In the genomic region with DNA sequence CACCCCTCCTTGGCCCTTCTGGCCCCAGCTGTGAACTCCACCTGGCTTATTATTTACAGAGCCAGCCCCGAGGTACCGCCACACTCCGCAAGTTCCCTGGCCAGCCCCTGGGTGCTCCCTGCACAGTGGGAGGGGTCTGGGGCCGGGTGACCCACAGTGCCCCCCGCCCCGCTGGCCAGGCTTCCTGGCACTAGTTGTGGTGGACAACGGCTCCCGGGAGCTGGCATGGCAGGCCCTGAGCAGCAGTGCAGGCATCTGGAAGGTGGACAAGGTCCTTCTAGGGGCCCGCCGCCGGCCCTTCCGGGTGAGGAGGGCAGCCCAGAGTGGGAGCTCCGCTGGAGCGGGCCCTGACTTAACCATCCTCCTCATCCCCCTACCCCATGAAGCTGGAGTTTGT, we compare ENCODE assay signal across 25 cellular contexts. TPM values are rescaled to one million over a fixed set of nuclear protein-coding genes. Genes with fewer than 3 reads are reported as not detected.
DNase-seq lines count a peak whose midpoint lies in the region; ATAC-seq and TF ChIP-seq lines count a peak whose summit lies in the region.
"Had no signal": no experiment of that assay in that cellular context is flagged by ENCODE, and none has a peak within 500 bp of the region (broad histone marks: within the 10 kb centered on the region; RNA-seq: fewer than 3 reads in every experiment).

No MANE protein-coding gene starts in this region.

- peaks cover 0 to 2% (median under 1%) of the 10 kb centered on the region in 4 donors for H3K36me3 ChIP-seq in right lobe of liver
- H3K36me3 ChIP-seq: uterus had no signal

- intact Hi-C loops in right cardiac atrium (cut with DNase I), result loop anchor here in 2 of 4 donors (5.0 to 10.0 kb wide), 2 partner anchors 54 to 89 kb away; partner anchors contain the start of genes C8G (in 1 of the 2) and FBXW5 (in 1 of the 2)
- intact Hi-C loops in cardiac septum (cut with DNase I), result no loop called here
- intact Hi-C loops in right lobe of liver (cut with DNase I), result no loop called here

- H3K36me3 Mint-ChIP-seq in WTC11 (no peaks in the 10 kb centered on the region), nephron progenitor cell (ENCODE audit: low read depth) (no peaks in the 10 kb centered on the region)

- POLR2A ChIA-PET in WTC11 (lab: Charles Lee), result interaction anchor here (1.1 kb wide), 1 partner anchor 9 kb away, joined by 5 read pairs; no protein-coding TSS in a partner anchor

- no peaks in the 10 kb centered on the region for H3K9me3 Mint-ChIP-seq in WTC11
- H3K9me3 Mint-ChIP-seq in nephron progenitor cell, result no peaks in the 10 kb centered on the region

- 70% methylated on average over 14 of the region's 14 CpGs for WGBS in right cardiac atrium
- WGBS in right lobe of liver (ENCODE audit: insufficient coverage, low coverage, low lambda C conversion rate, missing lambda C conversion rate), result no CpG with 5 or more reads among the region's 14 CpGs

- no peak for TF ChIP-seq CTCF in WTC11 (IDR thresholded peaks at IDR 0.05)
- no peak for TF ChIP-seq CTCF in right lobe of liver (IDR thresholded peaks at IDR 0.05)
- TF ChIP-seq CTCF in nephron progenitor cell (IDR thresholded peaks at IDR 0.05), result no peak

- CTCF ChIA-PET in WTC11 (lab: Charles Lee), result interaction anchor here (0.8 to 3.0 kb wide), 4 partner anchors 12 to 93 kb away, joined by 3 to 13 read pairs (median 5); partner anchors contain the start of gene AJM1

- H3K4me1 Mint-ChIP-seq in WTC11 (no peaks in the 10 kb centered on the region), nephron progenitor cell (no peaks in the 10 kb centered on the region)

- no peak overlapping the region for H3K27ac ChIP-seq in right cardiac atrium (ENCODE audit: low read length)
- no peak overlapping the region for H3K27ac ChIP-seq in right lobe of liver
- H3K27ac ChIP-seq: lower lobe of right lung, testis, uterus had no signal

- H3K27me3 ChIP-seq in right cardiac atrium (ENCODE audit: control insufficient read depth, insufficient read depth), result no peaks in the 10 kb centered on the region
- no peaks in the 10 kb centered on the region for H3K27me3 ChIP-seq in right lobe of liver
- H3K27me3 ChIP-seq: body of pancreas, testis, uterus had no signal

- no peak for TF ChIP-seq POLR2A in right lobe of liver (IDR thresholded peaks at IDR 0.05)

- H3K9me3 ChIP-seq in right cardiac atrium (ENCODE audit: control insufficient read depth, low read length), result no peaks in the 10 kb centered on the region
- no peaks in the 10 kb centered on the region for H3K9me3 ChIP-seq in right lobe of liver
- H3K9me3 ChIP-seq: body of pancreas, lower lobe of right lung, testis, uterus had no signal

- H3K4me3 Mint-ChIP-seq in WTC11, result no peak overlapping the region
- no peak overlapping the region for H3K4me3 Mint-ChIP-seq in nephron progenitor cell

- DNase-seq in right cardiac atrium (peak in 2 of 3 donors; percentile 50 to 57), cardiac septum (ENCODE audit: low spot score) (no peak), WTC11 (ENCODE audit: low spot score) (peak; percentile 8), right lobe of liver (peak in 2 of 3 donors; percentile 28 to 48), COLO829 (ENCODE audit: low spot score) (no peak), nephron progenitor cell (no peak), mucosa of gallbladder (ENCODE audit: low spot score) (no peak)
- DNase-seq: activated CD4-positive, alpha-beta T cell treated with anti-CD3 and anti-CD28 coated beads, Interleukin-2, amount 50 U/mL, for 4 hours; activated CD4-positive, CD25-positive, alpha-beta regulatory T cell; activated effector memory CD4-positive, alpha-beta T cell treated with anti-CD3 and anti-CD28 coated beads, Interleukin-2, amount 50 U/mL, for 16 hours; C1 segment of cervical spinal cord; effector CD4-positive, alpha-beta T cell; erythroblast; foreskin fibroblast; lower lobe of right lung; NCI-H2081; NCI-H226; NCI-H748 treated with DMSO at 0.1 percent for 48 hours; stimulated activated CD4-positive, alpha-beta T cell treated with anti-CD3 and anti-CD28 coated beads, Interleukin-4, amount 100 ng/mL, for 24 hours; stimulated activated naive CD4-positive, alpha-beta T cell; T-helper 9 cell; testis had no signal

- H3K4me1 ChIP-seq in right cardiac atrium (ENCODE audit: control insufficient read depth, insufficient read depth, low read length) (no peaks in the 10 kb centered on the region), right lobe of liver (peaks cover 0 to 38% (median 17%) of the 10 kb centered on the region in 4 donors)
- H3K4me1 ChIP-seq: uterus had no signal

- no peak for ATAC-seq in right cardiac atrium
- no peak for ATAC-seq in WTC11
- ATAC-seq in right lobe of liver, result no peak
- no peak for ATAC-seq in GM18873 (IDR thresholded peaks at IDR 0.05; ENCODE audit: low FRiP score, unreplicated experiment)
- ATAC-seq: body of pancreas, lower lobe of right lung had no signal

- H3K27ac Mint-ChIP-seq in WTC11 (no peak overlapping the region), nephron progenitor cell (no peak overlapping the region)

- H3K27me3 Mint-ChIP-seq in WTC11 (ENCODE audit: low read depth) (no peaks in the 10 kb centered on the region), nephron progenitor cell (ENCODE audit: low read depth, poor library complexity) (no peaks in the 10 kb centered on the region)

- H3K4me3 ChIP-seq in right cardiac atrium (ENCODE audit: low read length) (no peak overlapping the region), right lobe of liver (no peak overlapping the region)
- H3K4me3 ChIP-seq: body of pancreas, lower lobe of right lung, testis, uterus had no signal

TF ChIP-seq in WTC11, 78 proteins besides CTCF, POLR2A, EP300 and RAD21:
- TF ChIP-seq, protein P1, sequence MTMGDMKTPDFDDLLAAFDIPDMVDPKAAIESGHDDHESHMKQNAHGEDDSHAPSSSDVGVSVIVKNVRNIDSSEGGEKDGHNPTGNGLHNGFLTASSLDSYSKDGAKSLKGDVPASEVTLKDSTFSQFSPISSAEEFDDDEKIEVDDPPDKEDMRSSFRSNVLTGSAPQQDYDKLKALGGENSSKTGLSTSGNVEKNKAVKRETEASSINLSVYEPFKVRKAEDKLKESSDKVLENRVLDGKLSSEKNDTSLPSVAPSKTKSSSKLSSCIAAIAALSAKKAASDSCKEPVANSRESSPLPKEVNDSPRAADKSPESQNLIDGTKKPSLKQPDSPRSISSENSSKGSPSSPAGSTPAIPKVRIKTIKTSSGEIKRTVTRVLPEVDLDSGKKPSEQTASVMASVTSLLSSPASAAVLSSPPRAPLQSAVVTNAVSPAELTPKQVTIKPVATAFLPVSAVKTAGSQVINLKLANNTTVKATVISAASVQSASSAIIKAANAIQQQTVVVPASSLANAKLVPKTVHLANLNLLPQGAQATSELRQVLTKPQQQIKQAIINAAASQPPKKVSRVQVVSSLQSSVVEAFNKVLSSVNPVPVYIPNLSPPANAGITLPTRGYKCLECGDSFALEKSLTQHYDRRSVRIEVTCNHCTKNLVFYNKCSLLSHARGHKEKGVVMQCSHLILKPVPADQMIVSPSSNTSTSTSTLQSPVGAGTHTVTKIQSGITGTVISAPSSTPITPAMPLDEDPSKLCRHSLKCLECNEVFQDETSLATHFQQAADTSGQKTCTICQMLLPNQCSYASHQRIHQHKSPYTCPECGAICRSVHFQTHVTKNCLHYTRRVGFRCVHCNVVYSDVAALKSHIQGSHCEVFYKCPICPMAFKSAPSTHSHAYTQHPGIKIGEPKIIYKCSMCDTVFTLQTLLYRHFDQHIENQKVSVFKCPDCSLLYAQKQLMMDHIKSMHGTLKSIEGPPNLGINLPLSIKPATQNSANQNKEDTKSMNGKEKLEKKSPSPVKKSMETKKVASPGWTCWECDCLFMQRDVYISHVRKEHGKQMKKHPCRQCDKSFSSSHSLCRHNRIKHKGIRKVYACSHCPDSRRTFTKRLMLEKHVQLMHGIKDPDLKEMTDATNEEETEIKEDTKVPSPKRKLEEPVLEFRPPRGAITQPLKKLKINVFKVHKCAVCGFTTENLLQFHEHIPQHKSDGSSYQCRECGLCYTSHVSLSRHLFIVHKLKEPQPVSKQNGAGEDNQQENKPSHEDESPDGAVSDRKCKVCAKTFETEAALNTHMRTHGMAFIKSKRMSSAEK (CRISPR knock-in tag; IDR thresholded peaks at IDR 0.05; ENCODE audit: borderline replicate concordance), result no peak
- no peak for TF ChIP-seq TEAD1 (CRISPR knock-in tag; IDR thresholded peaks at IDR 0.05)
TF ChIP-seq in WTC11: peak in this region for 0.

RNA-seq across cellular contexts. Expression of gene MAMDC4, which starts 3.9 kb away (rescaled TPM):
- total RNA-seq in right cardiac atrium (10 to 100 TPM in 1 of 4 donors, 1 to 10 TPM in 3; 3.0 to 10.8 (median 5.8) TPM), cardiac septum (11.0 TPM), WTC11 (2021) (6.7 to 12.1 TPM (median 10.9 TPM) in 3 replicates), right lobe of liver (10 to 100 TPM in 4 of 6 experiments, 1 to 10 TPM in 2; 5.7 to 27.9 (median 22.5) TPM), mucosa of gallbladder (38.6 TPM)
- 5.2 TPM for polyA plus RNA-seq in right cardiac atrium

RNA-seq across cellular contexts. Expression of gene PHPT1, which starts 6.9 kb away (rescaled TPM):
- total RNA-seq in right cardiac atrium (100 to 1,000 TPM; 176 to 227 (median 203) TPM), cardiac septum (296 TPM), WTC11 (2021) (138 to 176 TPM (median 173 TPM) in 3 replicates), right lobe of liver (10 to 100 TPM; 30.5 to 66.6 (median 49.3) TPM), mucosa of gallbladder (150 TPM)
- polyA plus RNA-seq in right cardiac atrium, result 329 TPM

RNA-seq across cellular contexts. Expression of gene EDF1, which starts 10.0 kb away (rescaled TPM):
- total RNA-seq in right cardiac atrium (100 to 1,000 TPM; 279 to 331 (median 301) TPM), cardiac septum (293 TPM), WTC11 (2021) (312 to 334 TPM (median 328 TPM) in 3 replicates), right lobe of liver (100 to 1,000 TPM; 216 to 486 (median 227) TPM), mucosa of gallbladder (342 TPM)
- polyA plus RNA-seq in right cardiac atrium, result 417 TPM

RNA-seq across cellular contexts. Expression of gene AJM1, which starts 13.8 kb away (rescaled TPM):
- total RNA-seq in right cardiac atrium (10 to 100 TPM in 1 of 4 donors, 1 to 10 TPM in 3; 4.4 to 11.5 (median 8.0) TPM), cardiac septum (8.6 TPM), WTC11 (2021) (1.6 to 1.7 TPM (median 1.6 TPM) in 3 replicates), right lobe of liver (1 to 10 TPM; 1.7 to 2.8 (median 2.6) TPM), mucosa of gallbladder (19.4 TPM)
- polyA plus RNA-seq in right cardiac atrium, result 4.3 TPM

RNA-seq across cellular contexts. Expression of gene TRAF2, which starts 30.2 kb away (rescaled TPM):
- total RNA-seq in right cardiac atrium (10 to 100 TPM in 1 of 4 donors, 1 to 10 TPM in 3; 6.1 to 10.2 (median 8.6) TPM), cardiac septum (10.2 TPM), WTC11 (2021) (55.0 to 62.5 TPM (median 61.3 TPM) in 3 replicates), right lobe of liver (1 to 10 TPM; 5.8 to 8.8 (median 7.1) TPM), mucosa of gallbladder (19.6 TPM)
- polyA plus RNA-seq in right cardiac atrium, result 6.7 TPM

Comparison
In these comparisons a context has a peak if more than half of its experiments do, and no peak if none do; other contexts are left out.
1. DNase-seq: peak in right cardiac atrium (2 of 3), WTC11 (single experiment) and right lobe of liver (2 of 3); none in cardiac septum (single experiment), COLO829 (single experiment), nephron progenitor cell (single experiment) and mucosa of gallbladder (single experiment).